Comparison of ENCODE assay signal across 28 cellular contexts in genomic region chr20:42261766-42262165, GRCh38.
"Had no signal": no experiment of that assay in that cellular context is flagged by ENCODE, and none has a peak within 500 bp of the region (broad histone marks: within the 10 kb centered on the region; RNA-seq: fewer than 3 reads in every experiment).

No MANE protein-coding gene starts in this region.

- ATAC-seq: activated T-cell treated with anti-CD3 and anti-CD28 coated beads, Interleukin-2, amount 50 U/mL, for 72 hours; esophagus mucosa; T-helper 17 cell had no signal

- H3K27me3 ChIP-seq: brain microvascular endothelial cell, dorsolateral prefrontal cortex had no signal

- H3K36me3 ChIP-seq: brain microvascular endothelial cell had no signal

- DNase-seq: activated CD4-positive, alpha-beta memory T cell treated with anti-CD3 and anti-CD28 coated beads, Interleukin-2, amount 10 ng/mL, durations not matched to agents 7 days and 5 days; activated CD4-positive, alpha-beta T cell treated with anti-CD3 and anti-CD28 coated beads for 1 hour; activated CD4-positive, alpha-beta T cell treated with anti-CD3 and anti-CD28 coated beads for 4 hours; activated CD4-positive, alpha-beta T cell treated with anti-CD3 and anti-CD28 coated beads, Interleukin-2, amount 10 ng/mL, durations not matched to agents 7 days and 5 days; activated CD4-positive, alpha-beta T cell treated with anti-CD3 and anti-CD28 coated beads, Interleukin-2, amount 50 U/mL, for 4 hours; activated CD4-positive, CD25-positive, alpha-beta regulatory T cell; activated CD8-positive, alpha-beta memory T cell treated with anti-CD3 and anti-CD28 coated beads, Interleukin-2, amount 50 U/mL, for 48 hours; activated gamma-delta T cell treated with Interleukin-2 at 50 U/mL for 16 hours; activated naive CD4-positive, alpha-beta T cell treated with anti-CD3 and anti-CD28 coated beads, Interleukin-2, amount 50 U/mL, for 16 hours; activated naive CD4-positive, alpha-beta T cell treated with Interleukin-2 at 50 U/mL for 16 hours; activated T-cell treated with anti-CD3 and anti-CD28 coated beads for 4 hours; activated T-cell treated with anti-CD3 and anti-CD28 coated beads, Interleukin-2, amount 50 U/mL, for 24 hours; activated T-cell treated with anti-CD3 and anti-CD28 coated beads, Interleukin-2, amount 50 U/mL, for 72 hours; amniotic stem cell; anterior cingulate cortex; brain microvascular endothelial cell; dorsolateral prefrontal cortex; effector memory CD4-positive, alpha-beta T cell; endodermal cell; foreskin fibroblast; head of caudate nucleus; T-helper 17 cell; T1000 had no signal

- FAIRE-seq: astrocyte, bronchial epithelial cell, frontal cortex had no signal

- H3K27ac ChIP-seq: brain microvascular endothelial cell, coronary artery, dorsolateral prefrontal cortex had no signal

- H3K4me3 ChIP-seq: coronary artery, dorsolateral prefrontal cortex had no signal
